In genomic region chr17:6497496-6498221, GRCh38 we compare ENCODE assay signal across 20 cellular contexts. TPM values are rescaled to one million over a fixed set of nuclear protein-coding genes. Genes with fewer than 3 reads are reported as not detected.
DNase-seq lines count a peak whose midpoint lies in the region; ATAC-seq, FAIRE-seq and TF ChIP-seq lines count a peak whose summit lies in the region.
"Had no signal": no experiment of that assay in that cellular context is flagged by ENCODE, and none has a peak within 500 bp of the region (broad histone marks: within the 10 kb centered on the region; RNA-seq: fewer than 3 reads in every experiment).

No MANE protein-coding gene starts in this region.

- no peaks in the 10 kb centered on the region for H3K9me3 ChIP-seq in kidney (ENCODE audit: control insufficient read depth in 1 of 2, low read length in 2 of 2)
- no peaks in the 10 kb centered on the region for H3K9me3 ChIP-seq in sigmoid colon
- H3K9me3 ChIP-seq: uterus had no signal

- H3K4me3 ChIP-seq in H7 (ENCODE audit: insufficient read depth, low read depth, low read length): no peak overlapping the region
- no peak overlapping the region for H3K4me3 ChIP-seq in kidney (ENCODE audit: low read length in 2 of 2)
- H3K4me3 ChIP-seq in sigmoid colon: no peak overlapping the region
- H3K4me3 ChIP-seq: SK-N-MC, uterus had no signal

- intact Hi-C loops in kidney (cut with DNase I) (no loop called here), sigmoid colon (cut with DNase I) (no loop called here)

- FAIRE-seq in kidney (lab: Jason Lieb, UNC): no peak
- FAIRE-seq: endometrium had no signal

- no peak for TF ChIP-seq EP300 in sigmoid colon (IDR thresholded peaks at IDR 0.05)

- no peaks in the 10 kb centered on the region for H3K36me3 ChIP-seq in H7 (replicated peaks; ENCODE audit: control insufficient read depth, insufficient read depth, low read length)
- H3K36me3 ChIP-seq in kidney (ENCODE audit: control insufficient read depth in 1 of 2, insufficient read depth in 2 of 2, low read length in 2 of 2): no peaks in the 10 kb centered on the region
- H3K36me3 ChIP-seq in sigmoid colon: peaks cover 0 to 4% (median 0%) of the 10 kb centered on the region in 4 donors
- H3K36me3 ChIP-seq: uterus had no signal

- H3K27me3 ChIP-seq in H7 (ENCODE audit: control insufficient read depth, insufficient read depth, low read length) (peaks cover 2% of the 10 kb centered on the region; the same call in 1 of the 2 replicates), sigmoid colon (no peaks in the 10 kb centered on the region)
- H3K27me3 ChIP-seq: uterus had no signal

- DNase-seq in H7 (peak; percentile 65), kidney (peak; percentile 59), sigmoid colon (peak; percentile 43), H4 (ENCODE audit: low spot score) (no peak), COLO829 (ENCODE audit: low spot score) (no peak)
- DNase-seq: activated CD8-positive, alpha-beta memory T cell treated with anti-CD3 and anti-CD28 coated beads for 24 hours; EL; hippocampal formation; NCI-H774; stimulated activated CD4-positive, alpha-beta T cell treated with anti-CD3 and anti-CD28 coated beads, Interleukin-1b, Interleukin-23, amount 100 ng/mL, for 48 hours; stimulated activated naive CD8-positive, alpha-beta T cell treated with anti-CD3 and anti-CD28 coated beads, Interleukin-15, amount 100 ng/mL, for 72 hours; T-helper 9 cell; uterus had no signal

- H3K27ac ChIP-seq in angular gyrus (ENCODE audit: low read depth, low read length): peak overlapping the region; percentile 65
- H3K27ac ChIP-seq in kidney (ENCODE audit: low read depth in 2 of 2, low read length in 2 of 2): no peak overlapping the region
- peak overlapping the region; percentile 24 to 67 (median 46) for H3K27ac ChIP-seq in sigmoid colon
- H3K27ac ChIP-seq: SK-N-MC, uterus had no signal

- H3K4me1 ChIP-seq in kidney (ENCODE audit: control insufficient read depth in 1 of 2, insufficient read depth in 1 of 2, low read depth in 1 of 2, low read length in 2 of 2): peaks cover 4 to 31% of the 10 kb centered on the region in 2 donors
- H3K4me1 ChIP-seq in sigmoid colon: peaks cover 0 to 34% (median 21%) of the 10 kb centered on the region in 4 donors
- H3K4me1 ChIP-seq: uterus had no signal

- ATAC-seq in HG03469 (IDR thresholded peaks at IDR 0.05; ENCODE audit: unreplicated experiment): no peak
- ATAC-seq in GM18909 (IDR thresholded peaks at IDR 0.05; ENCODE audit: poor library complexity, unreplicated experiment): no peak
- ATAC-seq: Panc1; stimulated activated naive CD8-positive, alpha-beta T cell treated with anti-CD3 and anti-CD28 coated beads, Interleukin-15, amount 100 ng/mL, for 72 hours had no signal

- WGBS in sigmoid colon, 2 donors: 70 to 87% methylated on average over 17 of the region's 17 CpGs

- H3K9ac ChIP-seq in kidney (ENCODE audit: low read length in 2 of 2): no peak overlapping the region

- TF ChIP-seq CTCF in kidney (IDR thresholded peaks at IDR 0.05; ENCODE audit: borderline replicate concordance, extremely low read depth, insufficient read depth) (no peak), sigmoid colon (IDR thresholded peaks at IDR 0.05) (no peak)

- no peak for TF ChIP-seq POLR2A in sigmoid colon (IDR thresholded peaks at IDR 0.05)

RNA-seq across cellular contexts. Expression of gene PIMREG, which starts 53.4 kb away (rescaled TPM):
- total RNA-seq in H7 (2014; rRNA removed; shearing (Covaris generic)): 93.6 and 115 TPM in 2 replicates
- 1.7 TPM for total RNA-seq in kidney
- not detected for polyA plus RNA-seq in kidney (ENCODE audit: insufficient read depth, low read depth, low replicate concordance)
- not detected for total RNA-seq in sigmoid colon
- polyA plus RNA-seq in sigmoid colon: 1 to 10 TPM in 2 of 3 donors, not detected in 1; 2.5 to 7.8 TPM
- total RNA-seq in H4 (2014; rRNA removed; shearing (Covaris generic)): 30.7 and 50.8 TPM in 2 replicates
- total RNA-seq: mononuclear cell had no signal

RNA-seq across cellular contexts. Expression of gene PITPNM3, which starts 58.7 kb away (rescaled TPM):
- 0.97 and 2.8 TPM in 2 replicates for total RNA-seq in H7 (2014; rRNA removed; shearing (Covaris generic))
- total RNA-seq in kidney: 9.1 TPM
- polyA plus RNA-seq in kidney (ENCODE audit: insufficient read depth, low read depth, low replicate concordance): 1.8 TPM
- total RNA-seq in sigmoid colon: 10 to 100 TPM in 1 of 4 donors, 1 to 10 TPM in 3; 4.3 to 13.6 (median 8.0) TPM
- polyA plus RNA-seq in sigmoid colon: 1 to 10 TPM; 3.6 to 5.7 (median 4.6) TPM
- 0.15 and 0.18 TPM in 2 replicates for total RNA-seq in H4 (2014; rRNA removed; shearing (Covaris generic))

Comparison
In these comparisons a context has a peak if more than half of its experiments do, and no peak if none do; other contexts are left out.
1. DNase-seq: peak in H7 (single experiment), kidney (single experiment) and sigmoid colon (single experiment); none in H4 (single experiment) and COLO829 (single experiment).
2. H3K27ac ChIP-seq: peak in angular gyrus (single experiment) and sigmoid colon (4 of 4); none in kidney (0 of 2).
3. RNA of gene PIMREG, which starts 53.4 kb away (total RNA-seq): 93.6 to 115 TPM in H7 and 30.7 to 50.8 TPM in H4; 1.7 TPM in kidney (single experiment) and not detected in sigmoid colon; every median in the first group is over 10 times any median in the second.